In genomic region chr22:40405178-40406062, GRCh38 we compare ENCODE assay signal across 14 cellular contexts.
"Had no signal": no experiment of that assay in that cellular context is flagged by ENCODE, and none has a peak within 500 bp of the region (broad histone marks: within the 10 kb centered on the region; RNA-seq: fewer than 3 reads in every experiment).

No MANE protein-coding gene starts in this region.

- DNase-seq: activated CD4-positive, alpha-beta T cell treated with anti-CD3 and anti-CD28 coated beads, Interleukin-2, amount 10 ng/mL, durations not matched to agents 7 days and 5 days; activated CD8-positive, alpha-beta memory T cell treated with anti-CD3 and anti-CD28 coated beads for 24 hours; body of pancreas; foreskin fibroblast; left colon; SK-N-SH; stimulated activated CD4-positive, alpha-beta T cell treated with anti-CD3 and anti-CD28 coated beads, Interleukin-15, amount 100 ng/mL, for 24 hours; stimulated activated CD4-positive, alpha-beta T cell treated with anti-CD3 and anti-CD28 coated beads, Interleukin-4, amount 100 ng/mL, for 4 hours; thyroid gland had no signal

- H3K4me1 Mint-ChIP-seq: WTC11 had no signal

- H3K9me3 Mint-ChIP-seq: activated CD4-positive, alpha-beta T cell treated with anti-CD3 and anti-CD28 coated beads, Interleukin-2, amount 10 ng/mL, durations not matched to agents 7 days and 5 days; activated naive CD4-positive, alpha-beta T cell treated with anti-CD3 and anti-CD28 coated beads, Interleukin-2, amount 50 U/mL, for 24 hours; activated T-helper 2 cell treated with anti-CD3 and anti-CD28 coated beads, Interferon-gamma antibody, Interleukin-2, Interleukin-4, amounts not matched to agents 10 μg/mL and 5 μg/mL and 100 μg/mL, durations not matched to agents 14 hours and 24 hours and 36 hours; natural killer cell treated with Interleukin-12 subunit alpha and Interleukin-12 subunit beta and Interleukin-15 and Interleukin-18, amount 100 ng/mL, for 72 hours; WTC11 had no signal

- H3K27me3 Mint-ChIP-seq: activated CD4-positive, alpha-beta T cell treated with anti-CD3 and anti-CD28 coated beads, Interleukin-2, amount 10 ng/mL, durations not matched to agents 7 days and 5 days; activated naive CD4-positive, alpha-beta T cell treated with anti-CD3 and anti-CD28 coated beads, Interleukin-2, amount 50 U/mL, for 24 hours had no signal

- H3K27ac Mint-ChIP-seq: activated naive CD4-positive, alpha-beta T cell treated with anti-CD3 and anti-CD28 coated beads, Interleukin-2, amount 50 U/mL, for 24 hours; activated T-helper 2 cell treated with anti-CD3 and anti-CD28 coated beads, Interferon-gamma antibody, Interleukin-2, Interleukin-4, amounts not matched to agents 10 μg/mL and 5 μg/mL and 100 μg/mL, durations not matched to agents 14 hours and 24 hours and 36 hours; natural killer cell treated with Interleukin-12 subunit alpha and Interleukin-12 subunit beta and Interleukin-15 and Interleukin-18, amount 100 ng/mL, for 72 hours; WTC11 had no signal

- H3K4me3 ChIP-seq: body of pancreas, esophagus muscularis mucosa, thyroid gland had no signal

- ATAC-seq: body of pancreas; left colon; natural killer cell treated with Interleukin-12 subunit alpha and Interleukin-12 subunit beta and Interleukin-15 and Interleukin-18, amount 100 ng/mL, for 72 hours had no signal

- H3K9me3 ChIP-seq: body of pancreas, esophagus muscularis mucosa, SK-N-SH, thyroid gland had no signal

- H3K4me3 Mint-ChIP-seq: activated CD4-positive, alpha-beta T cell treated with anti-CD3 and anti-CD28 coated beads, Interleukin-2, amount 10 ng/mL, durations not matched to agents 7 days and 5 days; activated naive CD4-positive, alpha-beta T cell treated with anti-CD3 and anti-CD28 coated beads, Interleukin-2, amount 50 U/mL, for 24 hours; natural killer cell treated with Interleukin-12 subunit alpha and Interleukin-12 subunit beta and Interleukin-15 and Interleukin-18, amount 100 ng/mL, for 72 hours; WTC11 had no signal

- H3K27ac ChIP-seq: body of pancreas, esophagus muscularis mucosa, thyroid gland had no signal

- H3K27me3 ChIP-seq: body of pancreas, esophagus muscularis mucosa, thyroid gland had no signal

- H3K4me1 ChIP-seq: esophagus muscularis mucosa, thyroid gland had no signal
